Comparison of ENCODE assay signal across 10 cellular contexts in genomic region chr7:8114175-8114574, GRCh38.
DNase-seq lines count a peak whose midpoint lies in the region; ATAC-seq and TF ChIP-seq lines count a peak whose summit lies in the region.
"Had no signal": no experiment of that assay in that cellular context is flagged by ENCODE, and none has a peak within 500 bp of the region (broad histone marks: within the 10 kb centered on the region; RNA-seq: fewer than 3 reads in every experiment).

No MANE protein-coding gene starts in this region.

- H3K27me3 ChIP-seq in Peyer's patch, result no peaks in the 10 kb centered on the region

- peak overlapping the region; percentile 59 for H3K4me3 Mint-ChIP-seq in T-helper 1 cell treated with Interleukin-12 subunit alpha and Interleukin-12 subunit beta and Interleukin-4 antibody, amounts not matched to agents 30 μg/mL and 1 μg/mL, for 36 hours
- H3K4me3 Mint-ChIP-seq in stimulated activated memory B cell treated with anti-CD40 and anti-IgM and Interleukin-4, amounts not matched to agents 10 μg/mL and 1 μg/mL and 100 μg/mL, for 72 hours, result peak overlapping the region; percentile 5

- peaks cover 3% of the 10 kb centered on the region for H3K9me3 Mint-ChIP-seq in T-helper 1 cell treated with Interleukin-12 subunit alpha and Interleukin-12 subunit beta and Interleukin-4 antibody, amounts not matched to agents 30 μg/mL and 1 μg/mL, for 36 hours
- H3K9me3 Mint-ChIP-seq in stimulated activated memory B cell treated with anti-CD40 and anti-IgM and Interleukin-4, amounts not matched to agents 10 μg/mL and 1 μg/mL and 100 μg/mL, for 72 hours, result peaks cover 8% of the 10 kb centered on the region

- no peak overlapping the region for H3K4me3 ChIP-seq in Peyer's patch

- no peaks in the 10 kb centered on the region for H3K27me3 Mint-ChIP-seq in T-helper 1 cell treated with Interleukin-12 subunit alpha and Interleukin-12 subunit beta and Interleukin-4 antibody, amounts not matched to agents 30 μg/mL and 1 μg/mL, for 36 hours (ENCODE audit: low read depth)
- no peaks in the 10 kb centered on the region for H3K27me3 Mint-ChIP-seq in stimulated activated memory B cell treated with anti-CD40 and anti-IgM and Interleukin-4, amounts not matched to agents 10 μg/mL and 1 μg/mL and 100 μg/mL, for 72 hours

- H3K27ac Mint-ChIP-seq in T-helper 1 cell treated with Interleukin-12 subunit alpha and Interleukin-12 subunit beta and Interleukin-4 antibody, amounts not matched to agents 30 μg/mL and 1 μg/mL, for 36 hours, result peak overlapping the region; percentile 80
- peak overlapping the region; percentile 83 for H3K27ac Mint-ChIP-seq in stimulated activated memory B cell treated with anti-CD40 and anti-IgM and Interleukin-4, amounts not matched to agents 10 μg/mL and 1 μg/mL and 100 μg/mL, for 72 hours

- H3K27ac ChIP-seq in Peyer's patch, result peak overlapping the region in 1 of 4 donors; percentile 61

- peak; percentile 16 for DNase-seq in activated naive CD4-positive, alpha-beta T cell treated with Interleukin-2 at 50 U/mL for 16 hours
- DNase-seq in activated naive CD4-positive, alpha-beta T cell (lab: John Stamatoyannopoulos, UW), result no peak
- no peak for DNase-seq in epidermal melanocyte (ENCODE audit: insufficient read length, low spot score)
- DNase-seq in Peyer's patch, result no peak
- DNase-seq in cerebellum (ENCODE audit: low spot score), result no peak
- DNase-seq: NCI-H1436 treated with DMSO at 0.1 percent for 48 hours, substantia nigra had no signal

- peak; percentile 51 for ATAC-seq in HG02610 (IDR thresholded peaks at IDR 0.05; ENCODE audit: unreplicated experiment)
- peak; percentile 66 for ATAC-seq in stimulated activated memory B cell treated with anti-CD40 and anti-IgM and Interleukin-4, amounts not matched to agents 10 μg/mL and 1 μg/mL and 100 μg/mL, for 72 hours

- no peak for TF ChIP-seq CTCF in Peyer's patch (IDR thresholded peaks at IDR 0.05)

- no peak for TF ChIP-seq POLR2A in Peyer's patch (IDR thresholded peaks at IDR 0.05)

- peaks cover 0 to 11% (median 0%) of the 10 kb centered on the region in 4 donors for H3K4me1 ChIP-seq in Peyer's patch

- H3K4me1 Mint-ChIP-seq in T-helper 1 cell treated with Interleukin-12 subunit alpha and Interleukin-12 subunit beta and Interleukin-4 antibody, amounts not matched to agents 30 μg/mL and 1 μg/mL, for 36 hours (ENCODE audit: low read depth), result peaks cover 54% of the 10 kb centered on the region
- peaks cover 67% of the 10 kb centered on the region for H3K4me1 Mint-ChIP-seq in stimulated activated memory B cell treated with anti-CD40 and anti-IgM and Interleukin-4, amounts not matched to agents 10 μg/mL and 1 μg/mL and 100 μg/mL, for 72 hours

- H3K36me3 ChIP-seq in Peyer's patch, result no peaks in the 10 kb centered on the region

- H3K36me3 Mint-ChIP-seq in T-helper 1 cell treated with Interleukin-12 subunit alpha and Interleukin-12 subunit beta and Interleukin-4 antibody, amounts not matched to agents 30 μg/mL and 1 μg/mL, for 36 hours (ENCODE audit: low read depth), result peaks cover 10% of the 10 kb centered on the region
- H3K36me3 Mint-ChIP-seq in stimulated activated memory B cell treated with anti-CD40 and anti-IgM and Interleukin-4, amounts not matched to agents 10 μg/mL and 1 μg/mL and 100 μg/mL, for 72 hours, result peaks cover 21% of the 10 kb centered on the region

- no peaks in the 10 kb centered on the region for H3K9me3 ChIP-seq in Peyer's patch
